In the genomic region with DNA sequence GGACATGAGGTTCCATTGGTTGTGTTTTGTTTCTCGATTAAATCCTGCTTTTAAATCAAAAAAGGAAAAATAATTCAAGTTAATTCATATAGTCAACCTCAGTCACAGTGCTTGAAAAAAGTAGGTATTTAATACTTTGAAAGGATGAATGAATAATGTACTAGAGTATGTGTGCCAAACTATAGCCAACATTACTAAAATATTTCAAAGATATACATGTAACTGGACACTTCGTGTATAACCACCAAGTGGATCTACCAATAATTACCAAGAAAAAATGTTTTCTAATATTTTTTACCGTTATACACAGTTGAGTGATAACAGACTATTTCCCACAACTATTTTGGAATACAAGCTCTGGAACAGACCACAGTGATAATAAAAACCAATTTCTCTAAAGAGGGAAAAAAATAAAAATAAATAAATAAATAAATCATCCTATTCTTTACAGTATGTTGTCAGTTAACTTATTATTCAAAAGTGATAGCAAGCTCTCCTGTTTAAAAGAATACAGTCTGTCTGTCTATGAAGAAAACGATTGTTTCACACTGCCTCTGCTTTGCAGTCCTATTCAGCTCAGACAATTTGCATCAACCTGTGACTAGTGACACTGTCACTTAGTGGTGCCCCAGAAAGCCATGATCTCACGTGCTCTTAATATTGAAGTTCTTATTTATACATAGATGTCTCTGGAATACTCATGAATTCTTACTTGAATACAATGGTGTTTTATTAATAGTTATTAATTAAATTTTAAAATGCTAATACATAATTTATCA, we compare ENCODE assay signal across 19 cellular contexts. TPM values are rescaled to one million over a fixed set of nuclear protein-coding genes. Genes with fewer than 3 reads are reported as not detected.
DNase-seq lines count a peak whose midpoint lies in the region; ATAC-seq, FAIRE-seq and TF ChIP-seq lines count a peak whose summit lies in the region.
"Had no signal": no experiment of that assay in that cellular context is flagged by ENCODE, and none has a peak within 500 bp of the region (broad histone marks: within the 10 kb centered on the region; RNA-seq: fewer than 3 reads in every experiment).

No MANE protein-coding gene starts in this region.

- H3K9me3 ChIP-seq in GM23248 (ENCODE audit: low read depth) (no peaks in the 10 kb centered on the region), astrocyte (ENCODE audit: insufficient read depth, low read depth, low read length) (no peaks in the 10 kb centered on the region), trophoblast cell (ENCODE audit: insufficient read depth, low read depth, low read length) (no peaks in the 10 kb centered on the region), psoas muscle (no peaks in the 10 kb centered on the region)
- H3K9me3 ChIP-seq: BLaER1 had no signal

- H3K79me1 ChIP-seq in trophoblast cell (ENCODE audit: low read length): no peaks in the 10 kb centered on the region

- H3K4ac ChIP-seq in trophoblast cell (ENCODE audit: low read depth, low read length): peak overlapping the region; percentile 69

- no peak overlapping the region for H4K91ac ChIP-seq in trophoblast cell (ENCODE audit: low read depth, low read length)

- peaks cover 100% of the 10 kb centered on the region for H3K79me2 ChIP-seq in GM23248 (ENCODE audit: insufficient read depth)
- H3K79me2 ChIP-seq in astrocyte (ENCODE audit: insufficient read depth, low read length): peaks cover 82% of the 10 kb centered on the region
- peaks cover 2% of the 10 kb centered on the region for H3K79me2 ChIP-seq in trophoblast cell (ENCODE audit: control insufficient read depth, insufficient read depth, low read length, poor library complexity)

- 64 to 72% methylated on average over 5 of the region's 5 CpGs for WGBS in GM23248 (ENCODE audit: low coverage in 1 of 2, low lambda C conversion rate in 2 of 2, missing lambda C conversion rate in 2 of 2), 2 experiments
- no CpG with 5 or more reads among the region's 5 CpGs for WGBS in trophoblast cell (ENCODE audit: extremely low coverage, insufficient coverage, insufficient read length)
- 84 to 90% (median 85%) methylated on average over 5 of the region's 5 CpGs for WGBS in psoas muscle, 3 donors

- no peak overlapping the region for H2BK120ac ChIP-seq in trophoblast cell (ENCODE audit: insufficient read depth, low read length, poor library complexity)

- H3K4me1 Mint-ChIP-seq in astrocyte (ENCODE audit: low read depth, unreplicated experiment): peaks cover 9% of the 10 kb centered on the region

- H2AFZ ChIP-seq in GM23248 (no peak overlapping the region), astrocyte (ENCODE audit: low read depth, low read length) (no peak overlapping the region), trophoblast cell (ENCODE audit: insufficient read depth, low read length, poor library complexity) (no peak overlapping the region)

- no peak overlapping the region for H4K8ac ChIP-seq in trophoblast cell (ENCODE audit: low read depth, low read length)

- intact Hi-C loops in psoas muscle (cut with DNase I): no loop called here

- H2BK12ac ChIP-seq in trophoblast cell (ENCODE audit: low read length): no peak overlapping the region

- H2BK5ac ChIP-seq in trophoblast cell (ENCODE audit: low read depth, low read length, poor library complexity): no peak overlapping the region

- no peak overlapping the region for H3K14ac ChIP-seq in trophoblast cell (ENCODE audit: low read length)

- no peak overlapping the region for H3K23ac ChIP-seq in trophoblast cell (ENCODE audit: low read length)

- H3K18ac ChIP-seq in trophoblast cell (ENCODE audit: low read length): no peak overlapping the region

- no peaks in the 10 kb centered on the region; the same call in 1 of the 2 replicates for H3K9me2 ChIP-seq in GM23248 (ENCODE audit: insufficient read depth)

- H3K4me2 ChIP-seq in GM23248 (ENCODE audit: unreplicated experiment) (peak overlapping the region; percentile 42), astrocyte (ENCODE audit: low read length) (no peak overlapping the region), trophoblast cell (ENCODE audit: low read length) (no peak overlapping the region)
- H3K4me2 ChIP-seq: BLaER1 had no signal

- H3K27me3 ChIP-seq in GM23248 (replicated peaks; ENCODE audit: insufficient read depth): no peaks in the 10 kb centered on the region
- no peaks in the 10 kb centered on the region for H3K27me3 ChIP-seq in astrocyte (ENCODE audit: insufficient read depth, low read length)
- no peaks in the 10 kb centered on the region for H3K27me3 ChIP-seq in trophoblast cell (ENCODE audit: insufficient read depth, low read length)
- no peaks in the 10 kb centered on the region for H3K27me3 ChIP-seq in psoas muscle (ENCODE audit: insufficient read depth in 3 of 3, low read length in 2 of 3)
- H3K27me3 ChIP-seq: BLaER1 had no signal

- H3K4me1 ChIP-seq in GM23248 (ENCODE audit: insufficient read depth) (peaks cover 31% of the 10 kb centered on the region), astrocyte (ENCODE audit: insufficient read depth, low read length) (no peaks in the 10 kb centered on the region), trophoblast cell (ENCODE audit: control insufficient read depth in 1 of 2, insufficient read depth in 2 of 2, low read length in 2 of 2) (peaks cover 3 to 4% of the 10 kb centered on the region in 2 experiments), psoas muscle (peaks cover 12% of the 10 kb centered on the region)
- H3K4me1 ChIP-seq: BLaER1 had no signal

- no peak overlapping the region for H3K4me3 ChIP-seq in GM23248
- no peak overlapping the region for H3K4me3 ChIP-seq in astrocyte (ENCODE audit: insufficient read depth, low read depth, low read length)
- no peak overlapping the region for H3K4me3 ChIP-seq in trophoblast cell (ENCODE audit: low read depth, low read length)
- no peak overlapping the region for H3K4me3 ChIP-seq in psoas muscle
- H3K4me3 ChIP-seq: BLaER1 had no signal

- H3K36me3 ChIP-seq in GM23248 (ENCODE audit: low read depth): no peaks in the 10 kb centered on the region
- no peaks in the 10 kb centered on the region for H3K36me3 ChIP-seq in astrocyte (ENCODE audit: insufficient read depth, low read length)
- no peaks in the 10 kb centered on the region for H3K36me3 ChIP-seq in trophoblast cell (ENCODE audit: control insufficient read depth in 1 of 2, insufficient read depth in 2 of 2, low read length in 2 of 2)
- H3K36me3 ChIP-seq in psoas muscle (ENCODE audit: insufficient read depth in 1 of 2, low read depth in 1 of 2): no peaks in the 10 kb centered on the region
- H3K36me3 ChIP-seq: BLaER1 had no signal

- no peak for ATAC-seq in psoas muscle
- ATAC-seq: CD8-positive, alpha-beta T cell; PC-3 had no signal

- no peaks in the 10 kb centered on the region for H3K36me3 Mint-ChIP-seq in astrocyte (ENCODE audit: low read depth, unreplicated experiment)
- H3K36me3 Mint-ChIP-seq: CD8-positive, alpha-beta T cell had no signal

- peaks cover 13% of the 10 kb centered on the region; the same call in 1 of the 2 replicates for H3F3A ChIP-seq in GM23248 (ENCODE audit: insufficient read depth)

- H3K9ac ChIP-seq in GM23248 (no peak overlapping the region), astrocyte (ENCODE audit: low read length) (no peak overlapping the region), trophoblast cell (ENCODE audit: low read length) (no peak overlapping the region)
- H3K9ac ChIP-seq: BLaER1 had no signal

- FAIRE-seq in astrocyte (lab: Jason Lieb, UNC): no peak

- no peaks in the 10 kb centered on the region for H3K27me3 Mint-ChIP-seq in astrocyte (ENCODE audit: low read depth, unreplicated experiment)

- H3K4me3 Mint-ChIP-seq in astrocyte (ENCODE audit: unreplicated experiment): no peak overlapping the region
- H3K4me3 Mint-ChIP-seq: CD8-positive, alpha-beta T cell had no signal

- no peaks in the 10 kb centered on the region for H3K9me3 Mint-ChIP-seq in astrocyte (ENCODE audit: unreplicated experiment)
- H3K9me3 Mint-ChIP-seq: CD8-positive, alpha-beta T cell had no signal

- in situ Hi-C loops in GM23248 (cut with MboI): no loop called here

- peaks cover 50% of the 10 kb centered on the region for H4K20me1 ChIP-seq in GM23248 (ENCODE audit: insufficient read depth)
- H4K20me1 ChIP-seq in astrocyte (ENCODE audit: insufficient read depth, low read length): peaks cover 55% of the 10 kb centered on the region

- TF ChIP-seq CTCF in astrocyte (IDR thresholded peaks at IDR 0.05; ENCODE audit: insufficient read depth, low read depth, low read length) (no peak), psoas muscle (IDR thresholded peaks at IDR 0.05) (no peak)

- H2AK5ac ChIP-seq in trophoblast cell (ENCODE audit: low read length): no peak overlapping the region

- H4K12ac ChIP-seq in trophoblast cell (ENCODE audit: low read depth, low read length): no peak overlapping the region

- no peak overlapping the region for H3K27ac Mint-ChIP-seq in astrocyte (ENCODE audit: unreplicated experiment)
- H3K27ac Mint-ChIP-seq: CD8-positive, alpha-beta T cell had no signal

- no peak for DNase-seq in GM23248
- peak; percentile 63 for DNase-seq in astrocyte (ENCODE audit: low read depth)
- peak; percentile 50 for DNase-seq in fibroblast of peridontal ligament (ENCODE audit: extremely low read depth)
- no peak for DNase-seq in trophoblast cell
- DNase-seq in GM19238 (ENCODE audit: insufficient read length, low spot score): no peak
- no peak for DNase-seq in psoas muscle
- DNase-seq in middle frontal gyrus (ENCODE audit: extremely low spot score, low spot score): no peak
- DNase-seq in SHP77 (lab: John Stamatoyannopoulos, UW): no peak
- DNase-seq: CD8-positive, alpha-beta T cell; DMS53; NCI-H1417; NCI-H187; NCI-H2107; NCI-H2227 treated with DMSO at 0.1 percent for 48 hours; NCI-H510A treated with DMSO at 0.1 percent for 48 hours; PC-3; RPMI8226; SIG-M5 had no signal

- H3K27ac ChIP-seq in GM23248 (no peak overlapping the region), astrocyte (ENCODE audit: low read depth, low read length) (no peak overlapping the region), trophoblast cell (ENCODE audit: low read depth, low read length) (no peak overlapping the region), psoas muscle (no peak overlapping the region)
- H3K27ac ChIP-seq: BLaER1 had no signal

RNA-seq across cellular contexts. Expression of gene UBL3, which starts 58.2 kb away (rescaled TPM):
- total RNA-seq in GM23248 (2014; rRNA removed; shearing (Covaris generic)): 73.9 and 85.8 TPM in 2 replicates
- polyA plus RNA-seq in GM23248 (2016; fragmentation: Nextera tagmentation; extraction: Ambion mirVana): 95.6 and 99.3 TPM in 2 replicates
- 42.9 and 48.5 TPM in 2 replicates for total RNA-seq in astrocyte
- polyA plus RNA-seq in trophoblast cell (2013): 59.8 and 60.3 TPM in 2 replicates
- total RNA-seq in psoas muscle: 10 to 100 TPM; 20.7 to 26.2 (median 24.5) TPM
- polyA plus RNA-seq in psoas muscle: 10 to 100 TPM; 15.7 to 43.8 (median 16.9) TPM

Comparison
In these comparisons a context has a peak if more than half of its experiments do, and no peak if none do; other contexts are left out.
1. DNase-seq: peak in astrocyte (single experiment) and fibroblast of peridontal ligament (single experiment); none in GM23248 (single experiment), trophoblast cell (0 of 2), GM19238 (single experiment), psoas muscle (0 of 2), middle frontal gyrus (single experiment) and SHP77 (0 of 2).